1 cellular context compared by ENCODE assay signal in the genomic region with DNA sequence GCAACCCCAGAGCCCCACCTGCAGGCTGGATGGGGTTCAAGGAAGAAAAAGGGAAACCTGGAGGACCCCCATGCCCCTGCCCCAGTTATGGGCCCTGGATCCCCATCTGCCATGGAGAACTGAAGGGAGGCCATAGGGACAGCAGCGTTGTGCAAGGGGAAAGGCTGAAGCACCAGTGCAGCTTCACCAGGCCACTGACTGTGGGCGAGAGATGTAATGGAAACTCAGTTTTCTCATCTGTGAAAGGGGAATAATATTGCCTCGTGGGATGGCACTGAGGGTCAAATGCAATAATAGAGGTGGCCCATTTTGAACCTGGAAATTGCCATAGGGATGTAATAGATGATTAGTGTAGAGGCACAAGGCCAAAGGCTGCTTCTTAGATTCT.
TF ChIP-seq lines count a peak whose summit lies in the region.

No MANE protein-coding gene starts in this region.

TF ChIP-seq in K562, 482 proteins besides CTCF, POLR2A, EP300 and RAD21 (continued from another document and continues in another):
- TF ChIP-seq, protein P1, sequence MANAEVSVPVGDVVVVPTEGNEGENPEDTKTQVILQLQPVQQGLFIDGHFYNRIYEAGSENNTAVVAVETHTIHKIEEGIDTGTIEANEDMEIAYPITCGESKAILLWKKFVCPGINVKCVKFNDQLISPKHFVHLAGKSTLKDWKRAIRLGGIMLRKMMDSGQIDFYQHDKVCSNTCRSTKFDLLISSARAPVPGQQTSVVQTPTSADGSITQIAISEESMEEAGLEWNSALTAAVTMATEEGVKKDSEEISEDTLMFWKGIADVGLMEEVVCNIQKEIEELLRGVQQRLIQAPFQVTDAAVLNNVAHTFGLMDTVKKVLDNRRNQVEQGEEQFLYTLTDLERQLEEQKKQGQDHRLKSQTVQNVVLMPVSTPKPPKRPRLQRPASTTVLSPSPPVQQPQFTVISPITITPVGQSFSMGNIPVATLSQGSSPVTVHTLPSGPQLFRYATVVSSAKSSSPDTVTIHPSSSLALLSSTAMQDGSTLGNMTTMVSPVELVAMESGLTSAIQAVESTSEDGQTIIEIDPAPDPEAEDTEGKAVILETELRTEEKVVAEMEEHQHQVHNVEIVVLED (CRISPR knock-in tag; IDR thresholded peaks at IDR 0.05) = no peak
- TF ChIP-seq NEUROD1 (IDR thresholded peaks at IDR 0.05; ENCODE audit: borderline replicate concordance, low read depth, low read length, partially characterized antibody) = no peak
- TF ChIP-seq, protein P2, sequence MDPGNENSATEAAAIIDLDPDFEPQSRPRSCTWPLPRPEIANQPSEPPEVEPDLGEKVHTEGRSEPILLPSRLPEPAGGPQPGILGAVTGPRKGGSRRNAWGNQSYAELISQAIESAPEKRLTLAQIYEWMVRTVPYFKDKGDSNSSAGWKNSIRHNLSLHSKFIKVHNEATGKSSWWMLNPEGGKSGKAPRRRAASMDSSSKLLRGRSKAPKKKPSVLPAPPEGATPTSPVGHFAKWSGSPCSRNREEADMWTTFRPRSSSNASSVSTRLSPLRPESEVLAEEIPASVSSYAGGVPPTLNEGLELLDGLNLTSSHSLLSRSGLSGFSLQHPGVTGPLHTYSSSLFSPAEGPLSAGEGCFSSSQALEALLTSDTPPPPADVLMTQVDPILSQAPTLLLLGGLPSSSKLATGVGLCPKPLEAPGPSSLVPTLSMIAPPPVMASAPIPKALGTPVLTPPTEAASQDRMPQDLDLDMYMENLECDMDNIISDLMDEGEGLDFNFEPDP (CRISPR knock-in tag; IDR thresholded peaks at IDR 0.05) = no peak
- TF ChIP-seq TRIM24 (IDR thresholded peaks at IDR 0.05) = no peak
- no peak for TF ChIP-seq FOXA3 (CRISPR knock-in tag; conservative IDR thresholded peaks at IDR 0.05 in 1 of 2, IDR thresholded peaks at IDR 0.05 in 1 of 2)
- peak; percentile 15; the same call in 1 of the 2 replicates for TF ChIP-seq GATAD2B (IDR thresholded peaks at IDR 0.05; ENCODE audit: borderline replicate concordance)
- TF ChIP-seq ELF2 (CRISPR knock-in tag; IDR thresholded peaks at IDR 0.05) = 0 out of 2 replicates have a peak, but pooled peaks have one; percentile 24
- TF ChIP-seq SP1 (CRISPR knock-in tag; IDR thresholded peaks at IDR 0.05) = peak; percentile 67
- no peak for TF ChIP-seq SREBF1 (IDR thresholded peaks at IDR 0.05; ENCODE audit: borderline replicate concordance, low read depth, low read length)
- TF ChIP-seq, protein P3, sequence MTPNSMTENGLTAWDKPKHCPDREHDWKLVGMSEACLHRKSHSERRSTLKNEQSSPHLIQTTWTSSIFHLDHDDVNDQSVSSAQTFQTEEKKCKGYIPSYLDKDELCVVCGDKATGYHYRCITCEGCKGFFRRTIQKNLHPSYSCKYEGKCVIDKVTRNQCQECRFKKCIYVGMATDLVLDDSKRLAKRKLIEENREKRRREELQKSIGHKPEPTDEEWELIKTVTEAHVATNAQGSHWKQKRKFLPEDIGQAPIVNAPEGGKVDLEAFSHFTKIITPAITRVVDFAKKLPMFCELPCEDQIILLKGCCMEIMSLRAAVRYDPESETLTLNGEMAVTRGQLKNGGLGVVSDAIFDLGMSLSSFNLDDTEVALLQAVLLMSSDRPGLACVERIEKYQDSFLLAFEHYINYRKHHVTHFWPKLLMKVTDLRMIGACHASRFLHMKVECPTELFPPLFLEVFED (CRISPR knock-in tag; conservative IDR thresholded peaks at IDR 0.05) = peak; percentile 75; the same call in 1 of the 2 replicates
- no peak for TF ChIP-seq SAFB (IDR thresholded peaks at IDR 0.05; ENCODE audit: borderline replicate concordance, low read depth, low read length)
- TF ChIP-seq, protein P4, sequence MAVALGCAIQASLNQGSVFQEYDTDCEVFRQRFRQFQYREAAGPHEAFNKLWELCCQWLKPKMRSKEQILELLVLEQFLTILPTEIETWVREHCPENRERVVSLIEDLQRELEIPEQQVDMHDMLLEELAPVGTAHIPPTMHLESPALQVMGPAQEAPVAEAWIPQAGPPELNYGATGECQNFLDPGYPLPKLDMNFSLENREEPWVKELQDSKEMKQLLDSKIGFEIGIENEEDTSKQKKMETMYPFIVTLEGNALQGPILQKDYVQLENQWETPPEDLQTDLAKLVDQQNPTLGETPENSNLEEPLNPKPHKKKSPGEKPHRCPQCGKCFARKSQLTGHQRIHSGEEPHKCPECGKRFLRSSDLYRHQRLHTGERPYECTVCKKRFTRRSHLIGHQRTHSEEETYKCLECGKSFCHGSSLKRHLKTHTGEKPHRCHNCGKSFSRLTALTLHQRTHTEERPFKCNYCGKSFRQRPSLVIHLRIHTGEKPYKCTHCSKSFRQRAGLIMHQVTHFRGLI (CRISPR knock-in tag; IDR thresholded peaks at IDR 0.05) = peak; percentile 58; the same call in 1 of the 2 replicates
- TF ChIP-seq SIN3B (IDR thresholded peaks at IDR 0.05; ENCODE audit: low read depth) = no peak
- no peak for TF ChIP-seq ZFPM2 (CRISPR knock-in tag; IDR thresholded peaks at IDR 0.05)
- TF ChIP-seq ATF1 (CRISPR knock-in tag; IDR thresholded peaks at IDR 0.05) = no peak
- peak; percentile 80 for TF ChIP-seq ATF1 (tag; IDR thresholded peaks at IDR 0.05)
- 0 out of 2 replicates have a peak, but pooled peaks have one; percentile 49 for TF ChIP-seq MEF2D (tag; conservative IDR thresholded peaks at IDR 0.05; ENCODE audit: low read depth)
- TF ChIP-seq ZKSCAN8 (CRISPR knock-in tag; IDR thresholded peaks at IDR 0.05) = no peak
- TF ChIP-seq ZNF324 (CRISPR knock-in tag; IDR thresholded peaks at IDR 0.05) = no peak
- no peak for TF ChIP-seq NBN (IDR thresholded peaks at IDR 0.05; ENCODE audit: low read depth)
- TF ChIP-seq, protein P5, sequence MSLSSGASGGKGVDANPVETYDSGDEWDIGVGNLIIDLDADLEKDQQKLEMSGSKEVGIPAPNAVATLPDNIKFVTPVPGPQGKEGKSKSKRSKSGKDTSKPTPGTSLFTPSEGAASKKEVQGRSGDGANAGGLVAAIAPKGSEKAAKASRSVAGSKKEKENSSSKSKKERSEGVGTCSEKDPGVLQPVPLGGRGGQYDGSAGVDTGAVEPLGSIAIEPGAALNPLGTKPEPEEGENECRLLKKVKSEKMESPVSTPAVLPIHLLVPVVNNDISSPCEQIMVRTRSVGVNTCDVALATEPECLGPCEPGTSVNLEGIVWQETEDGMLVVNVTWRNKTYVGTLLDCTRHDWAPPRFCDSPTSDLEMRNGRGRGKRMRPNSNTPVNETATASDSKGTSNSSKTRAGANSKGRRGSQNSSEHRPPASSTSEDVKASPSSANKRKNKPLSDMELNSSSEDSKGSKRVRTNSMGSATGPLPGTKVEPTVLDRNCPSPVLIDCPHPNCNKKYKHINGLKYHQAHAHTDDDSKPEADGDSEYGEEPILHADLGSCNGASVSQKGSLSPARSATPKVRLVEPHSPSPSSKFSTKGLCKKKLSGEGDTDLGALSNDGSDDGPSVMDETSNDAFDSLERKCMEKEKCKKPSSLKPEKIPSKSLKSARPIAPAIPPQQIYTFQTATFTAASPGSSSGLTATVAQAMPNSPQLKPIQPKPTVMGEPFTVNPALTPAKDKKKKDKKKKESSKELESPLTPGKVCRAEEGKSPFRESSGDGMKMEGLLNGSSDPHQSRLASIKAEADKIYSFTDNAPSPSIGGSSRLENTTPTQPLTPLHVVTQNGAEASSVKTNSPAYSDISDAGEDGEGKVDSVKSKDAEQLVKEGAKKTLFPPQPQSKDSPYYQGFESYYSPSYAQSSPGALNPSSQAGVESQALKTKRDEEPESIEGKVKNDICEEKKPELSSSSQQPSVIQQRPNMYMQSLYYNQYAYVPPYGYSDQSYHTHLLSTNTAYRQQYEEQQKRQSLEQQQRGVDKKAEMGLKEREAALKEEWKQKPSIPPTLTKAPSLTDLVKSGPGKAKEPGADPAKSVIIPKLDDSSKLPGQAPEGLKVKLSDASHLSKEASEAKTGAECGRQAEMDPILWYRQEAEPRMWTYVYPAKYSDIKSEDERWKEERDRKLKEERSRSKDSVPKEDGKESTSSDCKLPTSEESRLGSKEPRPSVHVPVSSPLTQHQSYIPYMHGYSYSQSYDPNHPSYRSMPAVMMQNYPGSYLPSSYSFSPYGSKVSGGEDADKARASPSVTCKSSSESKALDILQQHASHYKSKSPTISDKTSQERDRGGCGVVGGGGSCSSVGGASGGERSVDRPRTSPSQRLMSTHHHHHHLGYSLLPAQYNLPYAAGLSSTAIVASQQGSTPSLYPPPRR (CRISPR knock-in tag; IDR thresholded peaks at IDR 0.05; ENCODE audit: borderline replicate concordance) = no peak
- TF ChIP-seq, protein P6, sequence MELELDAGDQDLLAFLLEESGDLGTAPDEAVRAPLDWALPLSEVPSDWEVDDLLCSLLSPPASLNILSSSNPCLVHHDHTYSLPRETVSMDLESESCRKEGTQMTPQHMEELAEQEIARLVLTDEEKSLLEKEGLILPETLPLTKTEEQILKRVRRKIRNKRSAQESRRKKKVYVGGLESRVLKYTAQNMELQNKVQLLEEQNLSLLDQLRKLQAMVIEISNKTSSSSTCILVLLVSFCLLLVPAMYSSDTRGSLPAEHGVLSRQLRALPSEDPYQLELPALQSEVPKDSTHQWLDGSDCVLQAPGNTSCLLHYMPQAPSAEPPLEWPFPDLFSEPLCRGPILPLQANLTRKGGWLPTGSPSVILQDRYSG (tag; conservative IDR thresholded peaks at IDR 0.05; ENCODE audit: low read depth) = peak; percentile 79
- TF ChIP-seq, protein P7, sequence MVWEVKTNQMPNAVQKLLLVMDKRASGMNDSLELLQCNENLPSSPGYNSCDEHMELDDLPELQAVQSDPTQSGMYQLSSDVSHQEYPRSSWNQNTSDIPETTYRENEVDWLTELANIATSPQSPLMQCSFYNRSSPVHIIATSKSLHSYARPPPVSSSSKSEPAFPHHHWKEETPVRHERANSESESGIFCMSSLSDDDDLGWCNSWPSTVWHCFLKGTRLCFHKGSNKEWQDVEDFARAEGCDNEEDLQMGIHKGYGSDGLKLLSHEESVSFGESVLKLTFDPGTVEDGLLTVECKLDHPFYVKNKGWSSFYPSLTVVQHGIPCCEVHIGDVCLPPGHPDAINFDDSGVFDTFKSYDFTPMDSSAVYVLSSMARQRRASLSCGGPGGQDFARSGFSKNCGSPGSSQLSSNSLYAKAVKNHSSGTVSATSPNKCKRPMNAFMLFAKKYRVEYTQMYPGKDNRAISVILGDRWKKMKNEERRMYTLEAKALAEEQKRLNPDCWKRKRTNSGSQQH (CRISPR knock-in tag; IDR thresholded peaks at IDR 0.05) = no peak
- no peak for TF ChIP-seq ZC3H4 (CRISPR knock-in tag; IDR thresholded peaks at IDR 0.05; ENCODE audit: borderline replicate concordance)
- TF ChIP-seq, protein P8, sequence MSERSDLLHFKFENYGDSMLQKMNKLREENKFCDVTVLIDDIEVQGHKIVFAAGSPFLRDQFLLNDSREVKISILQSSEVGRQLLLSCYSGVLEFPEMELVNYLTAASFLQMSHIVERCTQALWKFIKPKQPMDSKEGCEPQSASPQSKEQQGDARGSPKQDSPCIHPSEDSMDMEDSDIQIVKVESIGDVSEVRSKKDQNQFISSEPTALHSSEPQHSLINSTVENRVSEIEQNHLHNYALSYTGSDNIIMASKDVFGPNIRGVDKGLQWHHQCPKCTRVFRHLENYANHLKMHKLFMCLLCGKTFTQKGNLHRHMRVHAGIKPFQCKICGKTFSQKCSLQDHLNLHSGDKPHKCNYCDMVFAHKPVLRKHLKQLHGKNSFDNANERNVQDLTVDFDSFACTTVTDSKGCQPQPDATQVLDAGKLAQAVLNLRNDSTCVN (CRISPR knock-in tag; IDR thresholded peaks at IDR 0.05) = 0 out of 2 replicates have a peak, but pooled peaks have one; percentile 2
- TF ChIP-seq, protein P9, sequence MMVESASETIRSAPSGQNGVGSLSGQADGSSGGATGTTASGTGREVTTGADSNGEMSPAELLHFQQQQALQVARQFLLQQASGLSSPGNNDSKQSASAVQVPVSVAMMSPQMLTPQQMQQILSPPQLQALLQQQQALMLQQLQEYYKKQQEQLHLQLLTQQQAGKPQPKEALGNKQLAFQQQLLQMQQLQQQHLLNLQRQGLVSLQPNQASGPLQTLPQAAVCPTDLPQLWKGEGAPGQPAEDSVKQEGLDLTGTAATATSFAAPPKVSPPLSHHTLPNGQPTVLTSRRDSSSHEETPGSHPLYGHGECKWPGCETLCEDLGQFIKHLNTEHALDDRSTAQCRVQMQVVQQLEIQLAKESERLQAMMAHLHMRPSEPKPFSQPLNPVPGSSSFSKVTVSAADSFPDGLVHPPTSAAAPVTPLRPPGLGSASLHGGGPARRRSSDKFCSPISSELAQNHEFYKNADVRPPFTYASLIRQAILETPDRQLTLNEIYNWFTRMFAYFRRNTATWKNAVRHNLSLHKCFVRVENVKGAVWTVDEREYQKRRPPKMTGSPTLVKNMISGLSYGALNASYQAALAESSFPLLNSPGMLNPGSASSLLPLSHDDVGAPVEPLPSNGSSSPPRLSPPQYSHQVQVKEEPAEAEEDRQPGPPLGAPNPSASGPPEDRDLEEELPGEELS (CRISPR knock-in tag; IDR thresholded peaks at IDR 0.05; ENCODE audit: borderline replicate concordance) = no peak
- TF ChIP-seq HLTF (IDR thresholded peaks at IDR 0.05) = 0 out of 2 replicates have a peak, but pooled peaks have one; percentile 13
- 0 out of 2 replicates have a peak, but pooled peaks have one; percentile 18 for TF ChIP-seq GTF2A2 (tag; IDR thresholded peaks at IDR 0.05)
- peak; percentile 46; the same call in 1 of the 2 replicates for TF ChIP-seq ZNF76 (CRISPR knock-in tag; IDR thresholded peaks at IDR 0.05; ENCODE audit: borderline replicate concordance)
- TF ChIP-seq, protein P10, sequence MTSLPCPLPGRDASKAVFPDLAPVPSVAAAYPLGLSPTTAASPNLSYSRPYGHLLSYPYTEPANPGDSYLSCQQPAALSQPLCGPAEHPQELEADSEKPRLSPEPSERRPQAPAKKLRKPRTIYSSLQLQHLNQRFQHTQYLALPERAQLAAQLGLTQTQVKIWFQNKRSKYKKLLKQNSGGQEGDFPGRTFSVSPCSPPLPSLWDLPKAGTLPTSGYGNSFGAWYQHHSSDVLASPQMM (CRISPR knock-in tag; IDR thresholded peaks at IDR 0.05) = no peak
- TF ChIP-seq MYC (IDR thresholded peaks at IDR 0.05; ENCODE audit: low read depth, low read length) = 0 out of 2 replicates have a peak, but pooled peaks have one; percentile 37
- no peak for TF ChIP-seq MYC (CRISPR knock-in tag; IDR thresholded peaks at IDR 0.05; ENCODE audit: borderline replicate concordance, low read depth)
- TF ChIP-seq GTF2F1 (IDR thresholded peaks at IDR 0.05; ENCODE audit: low read depth, low read length) = no peak
- peak; percentile 84 for TF ChIP-seq NCOA4 (IDR thresholded peaks at IDR 0.05; ENCODE audit: partially characterized antibody)
- TF ChIP-seq HIVEP1 (CRISPR knock-in tag; IDR thresholded peaks at IDR 0.05) = 0 out of 2 replicates have a peak, but pooled peaks have one; percentile 37
- TF ChIP-seq ZNF311 (CRISPR knock-in tag; IDR thresholded peaks at IDR 0.05) = 0 out of 2 replicates have a peak, but pooled peaks have one; percentile 22
- TF ChIP-seq ZNF436 (CRISPR knock-in tag; IDR thresholded peaks at IDR 0.05) = no peak
- TF ChIP-seq CBX3 (IDR thresholded peaks at IDR 0.05; ENCODE audit: borderline replicate concordance in 1 of 2, low read length in 2 of 2) = peak in 1 of 2 experiments; percentile 83; a peak in 1 of 3 replicates
- TF ChIP-seq ZEB2 (IDR thresholded peaks at IDR 0.05) = no peak
- peak; percentile 14; the same call in 1 of the 2 replicates for TF ChIP-seq DMBX1 (CRISPR knock-in tag; IDR thresholded peaks at IDR 0.05; ENCODE audit: borderline replicate concordance)
- TF ChIP-seq KAT8 (IDR thresholded peaks at IDR 0.05; ENCODE audit: low read depth) = no peak
